Comparison of ENCODE assay signal across 1 cellular context in the genomic region with DNA sequence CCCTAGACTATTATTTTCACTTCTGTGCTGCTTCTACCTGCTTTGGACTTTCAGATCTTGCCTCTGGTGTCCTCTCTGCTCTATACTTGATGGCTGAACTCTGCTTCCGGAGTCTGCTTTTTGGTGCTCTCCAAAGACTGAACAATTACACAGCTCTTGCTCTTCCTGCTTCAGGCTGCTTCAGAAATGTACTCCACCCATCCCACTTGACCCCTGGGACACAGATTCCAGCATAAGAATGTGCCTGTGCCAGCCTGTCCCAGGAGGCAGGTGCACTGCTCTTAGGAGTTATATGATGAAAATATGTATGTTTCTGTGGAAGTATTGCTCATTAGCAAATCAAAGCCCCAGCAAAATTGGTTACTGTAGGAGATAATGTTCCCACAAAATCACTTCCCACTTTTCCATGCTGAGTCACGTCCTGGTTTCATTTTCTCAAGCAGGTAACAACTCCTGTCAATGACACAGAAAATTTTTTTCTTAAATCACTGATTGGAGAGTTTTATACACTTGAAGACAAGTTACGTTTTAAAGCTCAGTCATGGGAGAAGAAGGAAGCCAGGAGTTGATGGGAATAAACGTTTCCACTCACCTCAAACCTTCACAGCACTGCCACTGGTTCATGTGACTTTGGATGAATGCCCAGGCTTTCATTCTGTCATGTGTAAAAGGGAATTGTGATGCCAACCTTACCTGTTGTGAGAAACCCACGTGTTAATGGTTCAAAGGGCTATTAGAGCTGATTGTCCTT.
TF ChIP-seq lines count a peak whose summit lies in the region.

No MANE protein-coding gene starts in this region.

TF ChIP-seq in WTC11, 78 proteins besides CTCF, POLR2A, EP300 and RAD21:
- TF ChIP-seq, protein P1, sequence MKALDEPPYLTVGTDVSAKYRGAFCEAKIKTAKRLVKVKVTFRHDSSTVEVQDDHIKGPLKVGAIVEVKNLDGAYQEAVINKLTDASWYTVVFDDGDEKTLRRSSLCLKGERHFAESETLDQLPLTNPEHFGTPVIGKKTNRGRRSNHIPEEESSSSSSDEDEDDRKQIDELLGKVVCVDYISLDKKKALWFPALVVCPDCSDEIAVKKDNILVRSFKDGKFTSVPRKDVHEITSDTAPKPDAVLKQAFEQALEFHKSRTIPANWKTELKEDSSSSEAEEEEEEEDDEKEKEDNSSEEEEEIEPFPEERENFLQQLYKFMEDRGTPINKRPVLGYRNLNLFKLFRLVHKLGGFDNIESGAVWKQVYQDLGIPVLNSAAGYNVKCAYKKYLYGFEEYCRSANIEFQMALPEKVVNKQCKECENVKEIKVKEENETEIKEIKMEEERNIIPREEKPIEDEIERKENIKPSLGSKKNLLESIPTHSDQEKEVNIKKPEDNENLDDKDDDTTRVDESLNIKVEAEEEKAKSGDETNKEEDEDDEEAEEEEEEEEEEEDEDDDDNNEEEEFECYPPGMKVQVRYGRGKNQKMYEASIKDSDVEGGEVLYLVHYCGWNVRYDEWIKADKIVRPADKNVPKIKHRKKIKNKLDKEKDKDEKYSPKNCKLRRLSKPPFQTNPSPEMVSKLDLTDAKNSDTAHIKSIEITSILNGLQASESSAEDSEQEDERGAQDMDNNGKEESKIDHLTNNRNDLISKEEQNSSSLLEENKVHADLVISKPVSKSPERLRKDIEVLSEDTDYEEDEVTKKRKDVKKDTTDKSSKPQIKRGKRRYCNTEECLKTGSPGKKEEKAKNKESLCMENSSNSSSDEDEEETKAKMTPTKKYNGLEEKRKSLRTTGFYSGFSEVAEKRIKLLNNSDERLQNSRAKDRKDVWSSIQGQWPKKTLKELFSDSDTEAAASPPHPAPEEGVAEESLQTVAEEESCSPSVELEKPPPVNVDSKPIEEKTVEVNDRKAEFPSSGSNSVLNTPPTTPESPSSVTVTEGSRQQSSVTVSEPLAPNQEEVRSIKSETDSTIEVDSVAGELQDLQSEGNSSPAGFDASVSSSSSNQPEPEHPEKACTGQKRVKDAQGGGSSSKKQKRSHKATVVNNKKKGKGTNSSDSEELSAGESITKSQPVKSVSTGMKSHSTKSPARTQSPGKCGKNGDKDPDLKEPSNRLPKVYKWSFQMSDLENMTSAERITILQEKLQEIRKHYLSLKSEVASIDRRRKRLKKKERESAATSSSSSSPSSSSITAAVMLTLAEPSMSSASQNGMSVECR (CRISPR knock-in tag; IDR thresholded peaks at IDR 0.05; ENCODE audit: borderline replicate concordance): no peak
- TF ChIP-seq, protein P2, sequence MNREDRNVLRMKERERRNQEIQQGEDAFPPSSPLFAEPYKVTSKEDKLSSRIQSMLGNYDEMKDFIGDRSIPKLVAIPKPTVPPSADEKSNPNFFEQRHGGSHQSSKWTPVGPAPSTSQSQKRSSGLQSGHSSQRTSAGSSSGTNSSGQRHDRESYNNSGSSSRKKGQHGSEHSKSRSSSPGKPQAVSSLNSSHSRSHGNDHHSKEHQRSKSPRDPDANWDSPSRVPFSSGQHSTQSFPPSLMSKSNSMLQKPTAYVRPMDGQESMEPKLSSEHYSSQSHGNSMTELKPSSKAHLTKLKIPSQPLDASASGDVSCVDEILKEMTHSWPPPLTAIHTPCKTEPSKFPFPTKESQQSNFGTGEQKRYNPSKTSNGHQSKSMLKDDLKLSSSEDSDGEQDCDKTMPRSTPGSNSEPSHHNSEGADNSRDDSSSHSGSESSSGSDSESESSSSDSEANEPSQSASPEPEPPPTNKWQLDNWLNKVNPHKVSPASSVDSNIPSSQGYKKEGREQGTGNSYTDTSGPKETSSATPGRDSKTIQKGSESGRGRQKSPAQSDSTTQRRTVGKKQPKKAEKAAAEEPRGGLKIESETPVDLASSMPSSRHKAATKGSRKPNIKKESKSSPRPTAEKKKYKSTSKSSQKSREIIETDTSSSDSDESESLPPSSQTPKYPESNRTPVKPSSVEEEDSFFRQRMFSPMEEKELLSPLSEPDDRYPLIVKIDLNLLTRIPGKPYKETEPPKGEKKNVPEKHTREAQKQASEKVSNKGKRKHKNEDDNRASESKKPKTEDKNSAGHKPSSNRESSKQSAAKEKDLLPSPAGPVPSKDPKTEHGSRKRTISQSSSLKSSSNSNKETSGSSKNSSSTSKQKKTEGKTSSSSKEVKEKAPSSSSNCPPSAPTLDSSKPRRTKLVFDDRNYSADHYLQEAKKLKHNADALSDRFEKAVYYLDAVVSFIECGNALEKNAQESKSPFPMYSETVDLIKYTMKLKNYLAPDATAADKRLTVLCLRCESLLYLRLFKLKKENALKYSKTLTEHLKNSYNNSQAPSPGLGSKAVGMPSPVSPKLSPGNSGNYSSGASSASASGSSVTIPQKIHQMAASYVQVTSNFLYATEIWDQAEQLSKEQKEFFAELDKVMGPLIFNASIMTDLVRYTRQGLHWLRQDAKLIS (CRISPR knock-in tag; IDR thresholded peaks at IDR 0.05; ENCODE audit: borderline replicate concordance): no peak
- TF ChIP-seq ZNF317 (CRISPR knock-in tag; IDR thresholded peaks at IDR 0.05; ENCODE audit: borderline replicate concordance, low read depth): no peak
- no peak for TF ChIP-seq HMGA2 (CRISPR knock-in tag; IDR thresholded peaks at IDR 0.05)
- no peak for TF ChIP-seq MXD4 (CRISPR knock-in tag; IDR thresholded peaks at IDR 0.05; ENCODE audit: borderline replicate concordance)
- TF ChIP-seq RELA (CRISPR knock-in tag; IDR thresholded peaks at IDR 0.05; ENCODE audit: borderline replicate concordance): no peak
- no peak for TF ChIP-seq NR2C2 (CRISPR knock-in tag; IDR thresholded peaks at IDR 0.05)
- TF ChIP-seq, protein P3, sequence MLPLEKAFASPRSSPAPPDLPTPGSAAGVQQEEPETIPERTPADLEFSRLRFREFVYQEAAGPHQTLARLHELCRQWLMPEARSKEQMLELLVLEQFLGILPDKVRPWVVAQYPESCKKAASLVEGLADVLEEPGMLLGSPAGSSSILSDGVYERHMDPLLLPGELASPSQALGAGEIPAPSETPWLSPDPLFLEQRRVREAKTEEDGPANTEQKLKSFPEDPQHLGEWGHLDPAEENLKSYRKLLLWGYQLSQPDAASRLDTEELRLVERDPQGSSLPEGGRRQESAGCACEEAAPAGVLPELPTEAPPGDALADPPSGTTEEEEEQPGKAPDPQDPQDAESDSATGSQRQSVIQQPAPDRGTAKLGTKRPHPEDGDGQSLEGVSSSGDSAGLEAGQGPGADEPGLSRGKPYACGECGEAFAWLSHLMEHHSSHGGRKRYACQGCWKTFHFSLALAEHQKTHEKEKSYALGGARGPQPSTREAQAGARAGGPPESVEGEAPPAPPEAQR (CRISPR knock-in tag; IDR thresholded peaks at IDR 0.05): no peak
- TF ChIP-seq ESRRA (CRISPR knock-in tag; IDR thresholded peaks at IDR 0.05; ENCODE audit: borderline replicate concordance): no peak
- TF ChIP-seq, protein P4, sequence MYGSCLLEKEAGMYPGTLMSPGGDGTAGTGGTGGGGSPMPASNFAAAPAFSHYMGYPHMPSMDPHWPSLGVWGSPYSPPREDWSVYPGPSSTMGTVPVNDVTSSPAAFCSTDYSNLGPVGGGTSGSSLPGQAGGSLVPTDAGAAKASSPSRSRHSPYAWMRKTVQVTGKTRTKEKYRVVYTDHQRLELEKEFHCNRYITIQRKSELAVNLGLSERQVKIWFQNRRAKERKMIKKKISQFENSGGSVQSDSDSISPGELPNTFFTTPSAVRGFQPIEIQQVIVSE (CRISPR knock-in tag; IDR thresholded peaks at IDR 0.05; ENCODE audit: borderline replicate concordance): no peak
- TF ChIP-seq, protein P5, sequence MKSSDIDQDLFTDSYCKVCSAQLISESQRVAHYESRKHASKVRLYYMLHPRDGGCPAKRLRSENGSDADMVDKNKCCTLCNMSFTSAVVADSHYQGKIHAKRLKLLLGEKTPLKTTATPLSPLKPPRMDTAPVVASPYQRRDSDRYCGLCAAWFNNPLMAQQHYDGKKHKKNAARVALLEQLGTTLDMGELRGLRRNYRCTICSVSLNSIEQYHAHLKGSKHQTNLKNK (CRISPR knock-in tag; IDR thresholded peaks at IDR 0.05): no peak
- no peak for TF ChIP-seq FOXK1 (CRISPR knock-in tag; IDR thresholded peaks at IDR 0.05)
- TF ChIP-seq NR3C1 (CRISPR knock-in tag; conservative IDR thresholded peaks at IDR 0.05; ENCODE audit: low read depth): no peak
- TF ChIP-seq, protein P6, sequence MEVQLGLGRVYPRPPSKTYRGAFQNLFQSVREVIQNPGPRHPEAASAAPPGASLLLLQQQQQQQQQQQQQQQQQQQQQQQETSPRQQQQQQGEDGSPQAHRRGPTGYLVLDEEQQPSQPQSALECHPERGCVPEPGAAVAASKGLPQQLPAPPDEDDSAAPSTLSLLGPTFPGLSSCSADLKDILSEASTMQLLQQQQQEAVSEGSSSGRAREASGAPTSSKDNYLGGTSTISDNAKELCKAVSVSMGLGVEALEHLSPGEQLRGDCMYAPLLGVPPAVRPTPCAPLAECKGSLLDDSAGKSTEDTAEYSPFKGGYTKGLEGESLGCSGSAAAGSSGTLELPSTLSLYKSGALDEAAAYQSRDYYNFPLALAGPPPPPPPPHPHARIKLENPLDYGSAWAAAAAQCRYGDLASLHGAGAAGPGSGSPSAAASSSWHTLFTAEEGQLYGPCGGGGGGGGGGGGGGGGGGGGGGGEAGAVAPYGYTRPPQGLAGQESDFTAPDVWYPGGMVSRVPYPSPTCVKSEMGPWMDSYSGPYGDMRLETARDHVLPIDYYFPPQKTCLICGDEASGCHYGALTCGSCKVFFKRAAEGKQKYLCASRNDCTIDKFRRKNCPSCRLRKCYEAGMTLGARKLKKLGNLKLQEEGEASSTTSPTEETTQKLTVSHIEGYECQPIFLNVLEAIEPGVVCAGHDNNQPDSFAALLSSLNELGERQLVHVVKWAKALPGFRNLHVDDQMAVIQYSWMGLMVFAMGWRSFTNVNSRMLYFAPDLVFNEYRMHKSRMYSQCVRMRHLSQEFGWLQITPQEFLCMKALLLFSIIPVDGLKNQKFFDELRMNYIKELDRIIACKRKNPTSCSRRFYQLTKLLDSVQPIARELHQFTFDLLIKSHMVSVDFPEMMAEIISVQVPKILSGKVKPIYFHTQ (CRISPR knock-in tag; IDR thresholded peaks at IDR 0.05): no peak
- no peak for TF ChIP-seq JAZF1 (CRISPR knock-in tag; IDR thresholded peaks at IDR 0.05)
- TF ChIP-seq, protein P7, sequence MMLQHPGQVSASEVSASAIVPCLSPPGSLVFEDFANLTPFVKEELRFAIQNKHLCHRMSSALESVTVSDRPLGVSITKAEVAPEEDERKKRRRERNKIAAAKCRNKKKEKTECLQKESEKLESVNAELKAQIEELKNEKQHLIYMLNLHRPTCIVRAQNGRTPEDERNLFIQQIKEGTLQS (CRISPR knock-in tag; conservative IDR thresholded peaks at IDR 0.05): no peak
- TF ChIP-seq, protein P8, sequence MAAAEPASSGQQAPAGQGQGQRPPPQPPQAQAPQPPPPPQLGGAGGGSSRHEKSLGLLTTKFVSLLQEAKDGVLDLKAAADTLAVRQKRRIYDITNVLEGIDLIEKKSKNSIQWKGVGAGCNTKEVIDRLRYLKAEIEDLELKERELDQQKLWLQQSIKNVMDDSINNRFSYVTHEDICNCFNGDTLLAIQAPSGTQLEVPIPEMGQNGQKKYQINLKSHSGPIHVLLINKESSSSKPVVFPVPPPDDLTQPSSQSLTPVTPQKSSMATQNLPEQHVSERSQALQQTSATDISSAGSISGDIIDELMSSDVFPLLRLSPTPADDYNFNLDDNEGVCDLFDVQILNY (CRISPR knock-in tag; IDR thresholded peaks at IDR 0.05): no peak
- TF ChIP-seq ZBTB21 (CRISPR knock-in tag; IDR thresholded peaks at IDR 0.05; ENCODE audit: borderline replicate concordance): no peak
- TF ChIP-seq ZNF671 (CRISPR knock-in tag; IDR thresholded peaks at IDR 0.05): no peak
- TF ChIP-seq RORB (CRISPR knock-in tag; IDR thresholded peaks at IDR 0.05): no peak
